Comparison of ENCODE assay signal across 11 cellular contexts in the genomic region with DNA sequence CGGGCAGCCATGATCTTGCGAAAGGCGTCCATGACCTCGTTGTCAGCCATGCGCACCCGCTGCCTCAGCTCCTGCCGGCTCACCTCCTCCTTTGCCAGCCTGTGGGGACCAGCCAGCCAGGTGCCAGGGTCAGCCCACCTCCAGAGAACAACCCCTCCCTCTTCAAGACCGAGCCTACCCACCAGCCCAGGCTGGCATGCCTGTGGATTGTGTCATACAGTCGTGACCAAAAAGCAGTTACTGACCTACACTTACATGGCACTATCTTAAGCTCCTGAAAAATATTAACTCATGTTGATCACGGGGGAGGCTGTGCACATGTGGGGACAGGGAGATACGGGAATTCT. TPM values are rescaled to one million over a fixed set of nuclear protein-coding genes. Genes with fewer than 3 reads are reported as not detected.
A peak's percentile ranks its signal among the peaks of the same experiment; 100 is the strongest.
DNase-seq lines count a peak whose midpoint lies in the region; ATAC-seq, FAIRE-seq and TF ChIP-seq lines count a peak whose summit lies in the region.
"Had no signal": no experiment of that assay in that cellular context is flagged by ENCODE, and none has a peak within 500 bp of the region (broad histone marks: within the 10 kb centered on the region; RNA-seq: fewer than 3 reads in every experiment).

No MANE protein-coding gene starts in this region.

- H3K27ac ChIP-seq in thyroid gland, result peak overlapping the region; percentile 43 to 76 (median 49)
- H3K27ac ChIP-seq in pancreas, result peak overlapping the region in 1 of 4 donors; percentile 33

- ATAC-seq in T-cell (replicated peaks in 1 of 4) (peak in 3 of 4 experiments; percentile 7 to 17 (median 9)), pancreas (no peak)

- DNase-seq in activated naive CD4-positive, alpha-beta T cell treated with anti-CD3 and anti-CD28 coated beads for 36 hours, result no peak
- DNase-seq in activated naive CD4-positive, alpha-beta T cell treated with Interleukin-2 at 50 U/mL for 16 hours, result no peak
- DNase-seq in T-cell (no peak), immature natural killer cell (no peak), thyroid gland (peak; percentile 46 to 47), SW480 (ENCODE audit: low spot score) (no peak), pancreas (no peak), SK-N-DZ (ENCODE audit: low spot score) (no peak)
- DNase-seq: dermis blood vessel endothelial cell, NCI-H2029, SHP77 treated with DMSO at 0.1 percent for 48 hours had no signal

- no peak for TF ChIP-seq POLR2A in thyroid gland (IDR thresholded peaks at IDR 0.05)

- H3K27me3 ChIP-seq in thyroid gland (no peaks in the 10 kb centered on the region), pancreas (no peaks in the 10 kb centered on the region)

- intact Hi-C loops in activated naive CD4-positive, alpha-beta T cell treated with anti-CD3 and anti-CD28 coated beads for 36 hours (cut with micrococcal nuclease), result no loop called here
- intact Hi-C loops in thyroid gland (cut with DNase I), result no loop called here
- intact Hi-C loops in pancreas (cut with DNase I), result no loop called here

- no peak for TF ChIP-seq CTCF in thyroid gland (IDR thresholded peaks at IDR 0.05)
- TF ChIP-seq CTCF in pancreas (IDR thresholded peaks at IDR 0.05), result no peak

- no peak overlapping the region for H3K4me3 ChIP-seq in thyroid gland (replicated peaks in 1 of 3)
- no peak overlapping the region for H3K4me3 ChIP-seq in pancreas

- H3K4me1 ChIP-seq in thyroid gland, result peaks cover 0 to 45% of the 10 kb centered on the region in 2 donors
- H3K4me1 ChIP-seq in pancreas, result no peaks in the 10 kb centered on the region

- no peak overlapping the region for H3K4me3 Mint-ChIP-seq in activated naive CD4-positive, alpha-beta T cell treated with anti-CD3 and anti-CD28 coated beads for 36 hours
- peak overlapping the region in 1 of 3 donors; percentile 71 for H3K4me3 Mint-ChIP-seq in T-cell
- peak overlapping the region; percentile 42 to 69 (median 68) for H3K4me3 Mint-ChIP-seq in immature natural killer cell

- H3K27ac Mint-ChIP-seq in activated naive CD4-positive, alpha-beta T cell treated with anti-CD3 and anti-CD28 coated beads for 36 hours, result peak overlapping the region; percentile 91
- H3K27ac Mint-ChIP-seq in T-cell, result peak overlapping the region; percentile 21 to 84
- H3K27ac Mint-ChIP-seq in immature natural killer cell, result peak overlapping the region; percentile 90 to 96 (median 94)

- CTCF ChIA-PET in activated naive CD4-positive, alpha-beta T cell treated with anti-CD3 and anti-CD28 coated beads for 36 hours (lab: Charles Lee), result interaction anchor here (1.0 to 1.5 kb wide), 3 partner anchors 11 to 152 kb away, joined by 3 to 7 read pairs (median 4); a partner anchor contains a TSS
- CTCF ChIA-PET in T-cell (lab: Charles Lee), result interaction anchor here in 1 of 2 donors (0.7 to 1.2 kb wide), 2 partner anchors 17 to 53 kb away, joined by 3 read pairs; no protein-coding TSS in a partner anchor

- POLR2A ChIA-PET in T-cell (lab: Charles Lee), result interaction anchor here in 1 of 2 donors (1.0 kb wide), 1 partner anchor 12 kb away, joined by 3 read pairs; a partner anchor contains a TSS

- H3K36me3 ChIP-seq in thyroid gland, result peaks cover 11 to 28% of the 10 kb centered on the region in 2 donors
- peaks cover 0 to 19% (median 0%) of the 10 kb centered on the region in 3 donors for H3K36me3 ChIP-seq in pancreas

- no peaks in the 10 kb centered on the region for H3K9me3 Mint-ChIP-seq in activated naive CD4-positive, alpha-beta T cell treated with anti-CD3 and anti-CD28 coated beads for 36 hours
- H3K9me3 Mint-ChIP-seq in T-cell, result no peaks in the 10 kb centered on the region
- no peaks in the 10 kb centered on the region for H3K9me3 Mint-ChIP-seq in immature natural killer cell

- H3K27me3 Mint-ChIP-seq in activated naive CD4-positive, alpha-beta T cell treated with anti-CD3 and anti-CD28 coated beads for 36 hours (ENCODE audit: low read depth), result no peaks in the 10 kb centered on the region
- H3K27me3 Mint-ChIP-seq in T-cell (no peaks in the 10 kb centered on the region), immature natural killer cell (ENCODE audit: low read depth in 3 of 3) (peaks cover 4 to 9% (median 6%) of the 10 kb centered on the region in 3 donors)

- FAIRE-seq in pancreas (lab: Jason Lieb, UNC), result no peak

- 81 to 84% methylated on average over 11 of the region's 11 CpGs for WGBS in thyroid gland, 2 donors
- WGBS in pancreas, 2 donors, result 77 to 86% methylated on average over 11 of the region's 11 CpGs

- H3K4me1 Mint-ChIP-seq in activated naive CD4-positive, alpha-beta T cell treated with anti-CD3 and anti-CD28 coated beads for 36 hours (ENCODE audit: low read depth), result peaks cover 56% of the 10 kb centered on the region
- H3K4me1 Mint-ChIP-seq in T-cell (peaks cover 44 to 68% (median 54%) of the 10 kb centered on the region in 3 donors), immature natural killer cell (peaks cover 54 to 63% of the 10 kb centered on the region in 2 donors)

- peaks cover 29% of the 10 kb centered on the region for H3K36me3 Mint-ChIP-seq in activated naive CD4-positive, alpha-beta T cell treated with anti-CD3 and anti-CD28 coated beads for 36 hours (ENCODE audit: low read depth)
- H3K36me3 Mint-ChIP-seq in T-cell (peaks cover 20% of the 10 kb centered on the region), immature natural killer cell (peaks cover 5 to 23% (median 7%) of the 10 kb centered on the region in 3 donors)

- no peaks in the 10 kb centered on the region for H3K9me3 ChIP-seq in thyroid gland
- H3K9me3 ChIP-seq in pancreas, result no peaks in the 10 kb centered on the region

RNA-seq across cellular contexts. Expression of a gene that starts 10.7 kb away (rescaled TPM):
- 10 to 100 TPM; 18.9 to 19.5 TPM for total RNA-seq in activated naive CD4-positive, alpha-beta T cell treated with anti-CD3 and anti-CD28 coated beads for 36 hours
- total RNA-seq in T-cell, result 1 to 10 TPM; 1.1 to 1.7 (median 1.3) TPM
- 10 to 100 TPM; 15.4 to 29.0 (median 19.2) TPM for polyA plus RNA-seq in immature natural killer cell
- total RNA-seq in thyroid gland, result 10 to 100 TPM; 32.1 to 44.8 (median 35.9) TPM
- 10 to 100 TPM in 1 of 6 donors, 1 to 10 TPM in 5; 2.0 to 12.8 (median 4.4) TPM for total RNA-seq in pancreas
- polyA plus RNA-seq in pancreas, result 10 to 100 TPM; 20.5 to 23.7 TPM
- polyA plus RNA-seq in SK-N-DZ (2014; cell fraction: cytosol; rRNA removed), result 69.5 and 83.7 TPM in 2 replicates
- polyA plus RNA-seq in SK-N-DZ (2014; cell fraction: nucleus; rRNA removed), result 51.1 TPM in 2 replicates

RNA-seq across cellular contexts. Expression of a gene that starts 11.8 kb away (rescaled TPM):
- 10 to 100 TPM; 62.4 to 67.6 TPM for total RNA-seq in activated naive CD4-positive, alpha-beta T cell treated with anti-CD3 and anti-CD28 coated beads for 36 hours
- total RNA-seq in T-cell, result 10 to 100 TPM; 29.1 to 46.5 (median 41.1) TPM
- 100 to 1,000 TPM in 1 of 3 donors, 10 to 100 TPM in 2; 58.1 to 121 (median 73.6) TPM for polyA plus RNA-seq in immature natural killer cell
- total RNA-seq in thyroid gland, result 10 to 100 TPM; 64.2 to 93.3 (median 83.3) TPM
- total RNA-seq in pancreas, result 10 to 100 TPM; 13.2 to 28.0 (median 18.4) TPM
- 10 to 100 TPM; 22.0 to 29.1 TPM for polyA plus RNA-seq in pancreas
- polyA plus RNA-seq in SK-N-DZ (2014; cell fraction: cytosol; rRNA removed), result 141 and 146 TPM in 2 replicates
- 97.5 and 104 TPM in 2 replicates for polyA plus RNA-seq in SK-N-DZ (2014; cell fraction: nucleus; rRNA removed)

RNA-seq across cellular contexts. Expression of a gene that starts 12.5 kb away (rescaled TPM):
- 100 to 1,000 TPM; 141 to 144 TPM for total RNA-seq in activated naive CD4-positive, alpha-beta T cell treated with anti-CD3 and anti-CD28 coated beads for 36 hours
- total RNA-seq in T-cell (100 to 1,000 TPM; 144 to 160 (median 147) TPM), thyroid gland (100 to 1,000 TPM; 155 to 232 (median 187) TPM), pancreas (10 to 100 TPM; 39.5 to 72.6 (median 53.1) TPM)
- polyA plus RNA-seq in immature natural killer cell (100 to 1,000 TPM; 378 to 470 (median 428) TPM), pancreas (10 to 100 TPM; 35.0 to 44.7 TPM)
- polyA plus RNA-seq in SK-N-DZ (2014; cell fraction: cytosol; rRNA removed), result 306 and 380 TPM in 2 replicates
- 91.5 and 131 TPM in 2 replicates for polyA plus RNA-seq in SK-N-DZ (2014; cell fraction: nucleus; rRNA removed)

RNA-seq across cellular contexts. Expression of a gene that starts 29.6 kb away (rescaled TPM):
- 10 to 100 TPM; 46.3 to 47.1 TPM for total RNA-seq in activated naive CD4-positive, alpha-beta T cell treated with anti-CD3 and anti-CD28 coated beads for 36 hours
- total RNA-seq in T-cell, result 10 to 100 TPM; 59.8 to 94.9 (median 67.4) TPM
- polyA plus RNA-seq in immature natural killer cell, result 10 to 100 TPM in 1 of 3 donors, 1 to 10 TPM in 2; 4.2 to 10.1 (median 5.0) TPM
- total RNA-seq in thyroid gland, result 10 to 100 TPM; 39.0 to 64.6 (median 56.9) TPM
- 10 to 100 TPM in 5 of 6 donors, 1 to 10 TPM in 1; 9.2 to 30.8 (median 17.5) TPM for total RNA-seq in pancreas
- 100 to 1,000 TPM in 1 of 2 donors, 10 to 100 TPM in 1; 77.6 to 104 TPM for polyA plus RNA-seq in pancreas
- 15.5 and 21.4 TPM in 2 replicates for polyA plus RNA-seq in SK-N-DZ (2014; cell fraction: cytosol; rRNA removed)
- 78.7 and 91.2 TPM in 2 replicates for polyA plus RNA-seq in SK-N-DZ (2014; cell fraction: nucleus; rRNA removed)

RNA-seq across cellular contexts. Expression of a gene that starts 30.7 kb away (rescaled TPM):
- 10 to 100 TPM; 26.1 to 28.5 TPM for total RNA-seq in activated naive CD4-positive, alpha-beta T cell treated with anti-CD3 and anti-CD28 coated beads for 36 hours
- 10 to 100 TPM; 18.3 to 41.3 (median 38.1) TPM for total RNA-seq in T-cell
- 10 to 100 TPM; 30.3 to 57.3 (median 44.4) TPM for polyA plus RNA-seq in immature natural killer cell
- 10 to 100 TPM; 23.7 to 46.6 (median 30.3) TPM for total RNA-seq in thyroid gland
- 10 to 100 TPM in 1 of 6 donors, 1 to 10 TPM in 5; 5.9 to 13.9 (median 7.8) TPM for total RNA-seq in pancreas
- polyA plus RNA-seq in pancreas, result 10 to 100 TPM; 11.2 to 12.7 TPM
- polyA plus RNA-seq in SK-N-DZ (2014; cell fraction: cytosol; rRNA removed), result 44.1 and 55.2 TPM in 2 replicates
- polyA plus RNA-seq in SK-N-DZ (2014; cell fraction: nucleus; rRNA removed), result 46.7 and 59.0 TPM in 2 replicates

Comparison
In these comparisons a context has a peak if more than half of its experiments do, and no peak if none do; other contexts are left out.
1. DNase-seq: peak in thyroid gland (2 of 2); none in activated naive CD4-positive, alpha-beta T cell treated with anti-CD3 and anti-CD28 coated beads for 36 hours (single experiment), activated naive CD4-positive, alpha-beta T cell treated with Interleukin-2 at 50 U/mL for 16 hours (single experiment), T-cell (0 of 34), immature natural killer cell (0 of 3), SW480 (single experiment), pancreas (0 of 6) and SK-N-DZ (single experiment).
2. ATAC-seq: peak in T-cell (3 of 4); none in pancreas (0 of 4).
3. Peak in every context shown above with its lines, with median percentiles within 50 percentile points of each other: H3K27ac Mint-ChIP-seq.